In the genomic region with DNA sequence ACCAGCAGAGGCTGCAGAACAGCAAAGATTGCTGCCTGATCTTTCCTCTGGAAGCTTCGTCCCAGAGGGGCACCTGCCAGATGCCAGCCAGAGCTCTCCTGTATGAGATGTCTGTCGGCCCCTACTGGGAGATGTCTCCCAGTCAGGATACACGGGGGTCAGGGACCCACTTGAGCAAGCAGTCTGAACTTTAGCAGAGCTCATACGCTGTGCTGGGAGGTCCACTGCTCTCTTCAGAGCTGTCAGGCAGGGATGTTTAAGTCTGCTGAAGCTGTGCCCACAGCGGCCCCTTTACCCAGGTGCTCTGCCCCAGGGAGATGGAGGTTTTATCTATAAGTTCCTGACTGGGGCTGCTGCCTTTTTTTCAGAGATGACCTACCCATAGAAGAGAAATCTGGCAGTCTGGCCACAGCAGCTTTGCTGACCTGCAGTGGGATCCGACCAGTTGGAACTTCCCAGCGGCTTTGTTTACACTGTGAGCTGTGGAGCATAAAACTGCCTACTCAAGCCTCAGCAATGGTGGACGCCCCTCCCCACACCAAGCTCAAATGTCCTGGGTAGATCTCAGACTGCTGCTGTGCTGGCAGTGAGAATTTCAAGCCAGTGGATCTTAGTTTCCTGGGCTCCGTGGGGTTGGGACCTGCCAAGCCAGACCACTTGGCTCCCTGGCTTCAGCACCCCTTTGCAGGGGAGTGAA, we compare ENCODE assay signal across 8 cellular contexts.
A peak's percentile ranks its signal among the peaks of the same experiment; 100 is the strongest.
DNase-seq lines count a peak whose midpoint lies in the region; ATAC-seq, FAIRE-seq and TF ChIP-seq lines count a peak whose summit lies in the region.
"Not testable (repeated sequence)": the region's sequence is repeated elsewhere in the genome, so short reads cannot be mapped to it uniquely, and the experiment has no call there.

No MANE protein-coding gene starts in this region.

- not testable (repeated sequence) for H3K27ac ChIP-seq in left ventricle myocardium inferior (replicated peaks); HepG2 (ENCODE audit: extremely low read length, insufficient read depth, low read length); parathyroid adenoma

- H3K4me2 ChIP-seq in HepG2 (ENCODE audit: low read depth, low read length), result not testable (repeated sequence)
- H3K4me2 ChIP-seq in parathyroid adenoma (ENCODE audit: low read length), result peak overlapping the region; percentile 37

- H3K27me3 ChIP-seq in left ventricle myocardium inferior (ENCODE audit: low read depth); HepG2 (ENCODE audit: control insufficient read depth in 1 of 2, insufficient read depth in 2 of 2, low read length in 2 of 2); parathyroid adenoma (ENCODE audit: control insufficient read depth, insufficient read depth, low read length): not testable (repeated sequence)

- TF ChIP-seq CTCF in astrocyte of the spinal cord (IDR thresholded peaks at IDR 0.05; ENCODE audit: low read depth, low read length); left ventricle myocardium inferior (IDR thresholded peaks at IDR 0.05; ENCODE audit: borderline replicate concordance); HepG2 (CRISPR knock-in tag; IDR thresholded peaks at IDR 0.05); parathyroid adenoma (IDR thresholded peaks at IDR 0.05): not testable (repeated sequence)

- H3K79me2 ChIP-seq in HepG2 (ENCODE audit: insufficient read depth, low read length); parathyroid adenoma: not testable (repeated sequence)

- in situ Hi-C loops in astrocyte of the spinal cord (cut with HindIII; ENCODE audit: low sequenced_read_pairs); HepG2 (cut with HindIII; ENCODE audit: extremely low pct_ligation_motif_present, low pct_unique_long_range_greater_than_20kb): not testable (repeated sequence)

- not testable (repeated sequence) for FAIRE-seq in HepG2 (lab: Jason Lieb, UNC)

- H2AFZ ChIP-seq in HepG2 (ENCODE audit: low read length); parathyroid adenoma: not testable (repeated sequence)

- not testable (repeated sequence) for H3K36me3 ChIP-seq in left ventricle myocardium inferior; HepG2 (replicated peaks in 1 of 2; ENCODE audit: control insufficient read depth in 1 of 2, insufficient read depth in 2 of 2, low read length in 2 of 2); parathyroid adenoma (ENCODE audit: control insufficient read depth, insufficient read depth, low read length)

- CTCF ChIA-PET in HepG2 (lab: Yijun Ruan, JAX; ENCODE audit: low intra/inter-chr PET ratio, low total read pairs), result not testable (repeated sequence)

- peak; percentile 56 for ATAC-seq in HepG2

- POLR2A ChIA-PET in HepG2 (lab: Yijun Ruan, JAX), result not testable (repeated sequence)

- peaks cover 18% of the 10 kb centered on the region for H3K9me3 ChIP-seq in left ventricle myocardium inferior (replicated peaks)
- H3K9me3 ChIP-seq in HepG2 (ENCODE audit: low read length); parathyroid adenoma (ENCODE audit: control insufficient read depth, low read length): not testable (repeated sequence)

- H3K9ac ChIP-seq in HepG2 (ENCODE audit: insufficient read depth, low read depth, low read length); parathyroid adenoma: not testable (repeated sequence)

- WGBS in HepG2 (ENCODE audit: low lambda C conversion rate), result 20% methylated on average over 1 of the region's 9 CpGs

- H3K4me1 ChIP-seq in left ventricle myocardium inferior; HepG2 (ENCODE audit: insufficient read depth, low read length); parathyroid adenoma: not testable (repeated sequence)

- TF ChIP-seq POLR2A in HepG2 (IDR thresholded peaks at IDR 0.05; ENCODE audit: insufficient read depth in 1 of 2, low read depth in 2 of 2, low read length in 2 of 2), result not testable (repeated sequence)

- H3K4me3 ChIP-seq in astrocyte of the spinal cord (ENCODE audit: low read depth, low read length); left ventricle myocardium inferior; HepG2 (replicated peaks in 1 of 3; ENCODE audit: insufficient read depth in 1 of 3, low read depth in 2 of 3, low read length in 3 of 3); parathyroid adenoma (ENCODE audit: low read depth, low read length): not testable (repeated sequence)

- intact Hi-C loops in left ventricle myocardium inferior (cut with micrococcal nuclease); HepG2 (cut with micrococcal nuclease; ENCODE audit: unreplicated experiment): not testable (repeated sequence)

- TF ChIP-seq EP300 in HepG2 (IDR thresholded peaks at IDR 0.05; ENCODE audit: low read depth in 2 of 2, low read length in 2 of 2); HepG2 (CRISPR knock-in tag; IDR thresholded peaks at IDR 0.05; ENCODE audit: borderline replicate concordance): not testable (repeated sequence)

- H4K20me1 ChIP-seq in HepG2 (ENCODE audit: insufficient read depth, low read length), result not testable (repeated sequence)

- not testable (repeated sequence) for TF ChIP-seq RAD21 in HepG2 (CRISPR knock-in tag; IDR thresholded peaks at IDR 0.05)

- not testable (repeated sequence) for BruUV-seq in HepG2 (replicated peaks; lab: Mats Ljungman, UMichigan)

- peak; percentile 2 for DNase-seq in COLO668 (lab: John Stamatoyannopoulos, UW; ENCODE audit: unreplicated experiment)
- DNase-seq in HK-2 (ENCODE audit: unreplicated experiment), result peak; percentile 26
- DNase-seq in NCI-H345 treated with DMSO at 0.1 percent for 48 hours (lab: John Stamatoyannopoulos, UW; ENCODE audit: unreplicated experiment), result peak; percentile 3
- DNase-seq in RPMI7951 (ENCODE audit: low read depth), result peak; percentile 59
- DNase-seq in astrocyte of the spinal cord (ENCODE audit: low read depth, low spot score), result peak; percentile 10
- peak; percentile 3 for DNase-seq in left ventricle myocardium inferior
- not testable (repeated sequence) for DNase-seq in HepG2 (ENCODE audit: low spot score)
